ENCODE assay signal across 8 cellular contexts in the genomic region with DNA sequence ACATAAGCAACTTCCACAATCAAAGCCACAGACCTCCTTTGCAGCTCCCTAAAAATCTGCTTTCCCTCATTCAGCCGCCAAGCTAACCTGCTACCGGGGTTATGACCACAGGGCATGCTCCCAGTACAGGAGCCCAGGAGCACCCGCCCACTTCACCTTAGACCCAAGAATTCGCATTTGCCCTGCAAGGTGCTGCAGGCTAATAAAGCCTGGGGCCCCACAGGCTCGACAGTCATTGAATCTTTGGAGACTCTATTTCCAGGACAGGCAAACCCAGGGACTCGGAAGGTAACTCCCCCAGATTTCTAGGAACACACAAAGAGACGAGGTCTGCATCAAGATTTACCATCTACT.
A peak's percentile ranks its signal among the peaks of the same experiment; 100 is the strongest.
DNase-seq lines count a peak whose midpoint lies in the region; ATAC-seq and TF ChIP-seq lines count a peak whose summit lies in the region.

No MANE protein-coding gene starts in this region.

- peaks cover 4% of the 10 kb centered on the region for H3K9me3 ChIP-seq in DND-41 (ENCODE audit: insufficient read depth, low read length, severe bottlenecking)
- no peaks in the 10 kb centered on the region for H3K9me3 ChIP-seq in KOPT-K1 (ENCODE audit: insufficient read depth, low read length, poor library complexity, severe bottlenecking)
- H3K9me3 ChIP-seq in mucosa of stomach (ENCODE audit: control insufficient read depth, low read length) = no peaks in the 10 kb centered on the region

- peak overlapping the region; percentile 62 for H2AFZ ChIP-seq in DND-41 (ENCODE audit: low read depth, low read length)

- peak overlapping the region; percentile 47 for H3K27ac ChIP-seq in DND-41 (ENCODE audit: low read length)
- peak overlapping the region; percentile 69 for H3K27ac ChIP-seq in KOPT-K1 (ENCODE audit: low read depth, low read length, poor library complexity, severe bottlenecking)
- peak overlapping the region; percentile 42 for H3K27ac ChIP-seq in caudate nucleus (ENCODE audit: low read depth, low read length)

- H3K4me3 ChIP-seq in DND-41 (ENCODE audit: low read depth in 1 of 2, low read length in 2 of 2) = peak overlapping the region; percentile 39 to 70
- H3K4me3 ChIP-seq in mucosa of stomach (ENCODE audit: low read length) = peak overlapping the region; percentile 48

- peak overlapping the region; percentile 67 for H3K9ac ChIP-seq in DND-41 (ENCODE audit: low read depth, low read length)
- peak overlapping the region; percentile 73 for H3K9ac ChIP-seq in mucosa of stomach (ENCODE audit: low read length)

- no peaks in the 10 kb centered on the region for H3K27me3 ChIP-seq in DND-41 (ENCODE audit: insufficient read depth, low read length, poor library complexity)
- no peaks in the 10 kb centered on the region for H3K27me3 ChIP-seq in mucosa of stomach (ENCODE audit: control insufficient read depth, insufficient read depth, low read length)

- peak overlapping the region; percentile 87 for H3K4me2 ChIP-seq in DND-41 (ENCODE audit: insufficient read depth, low read length)

- H3K36me3 ChIP-seq in DND-41 (ENCODE audit: insufficient read depth, low read length) (peaks cover 6% of the 10 kb centered on the region; the same call in 1 of the 2 replicates), KOPT-K1 (ENCODE audit: insufficient read depth, low read length) (no peaks in the 10 kb centered on the region), mucosa of stomach (ENCODE audit: control insufficient read depth, insufficient read depth, low read length) (no peaks in the 10 kb centered on the region)

- peaks cover 49% of the 10 kb centered on the region for H3K79me2 ChIP-seq in DND-41 (ENCODE audit: insufficient read depth, low read length)

- DNase-seq in DND-41 (no peak), caudate nucleus (lab: John Stamatoyannopoulos, UW) (no peak), globus pallidus (ENCODE audit: low spot score) (no peak), NCI-H2227 (lab: John Stamatoyannopoulos, UW; ENCODE audit: unreplicated experiment) (no peak)

- H3K4me1 ChIP-seq in DND-41 (ENCODE audit: insufficient read depth, low read length) = peaks cover 48% of the 10 kb centered on the region
- peaks cover 47% of the 10 kb centered on the region for H3K4me1 ChIP-seq in mucosa of stomach (ENCODE audit: control insufficient read depth, insufficient read depth, low read length)

- TF ChIP-seq CTCF in DND-41 (IDR thresholded peaks at IDR 0.05; ENCODE audit: borderline replicate concordance, extremely low read depth, low read length, poor library complexity, severe bottlenecking) = no peak

- peak; percentile 14; the same call in 2 of the 3 replicates for ATAC-seq in DND-41 (ENCODE audit: insufficient read depth, low read depth)
- ATAC-seq in HG03457 (IDR thresholded peaks at IDR 0.05; ENCODE audit: unreplicated experiment) = no peak
- no peak for ATAC-seq in HG02885 (IDR thresholded peaks at IDR 0.05; ENCODE audit: poor library complexity, unreplicated experiment)

- peaks cover 46% of the 10 kb centered on the region for H4K20me1 ChIP-seq in DND-41 (ENCODE audit: insufficient read depth, low read length)
